In the genomic region with DNA sequence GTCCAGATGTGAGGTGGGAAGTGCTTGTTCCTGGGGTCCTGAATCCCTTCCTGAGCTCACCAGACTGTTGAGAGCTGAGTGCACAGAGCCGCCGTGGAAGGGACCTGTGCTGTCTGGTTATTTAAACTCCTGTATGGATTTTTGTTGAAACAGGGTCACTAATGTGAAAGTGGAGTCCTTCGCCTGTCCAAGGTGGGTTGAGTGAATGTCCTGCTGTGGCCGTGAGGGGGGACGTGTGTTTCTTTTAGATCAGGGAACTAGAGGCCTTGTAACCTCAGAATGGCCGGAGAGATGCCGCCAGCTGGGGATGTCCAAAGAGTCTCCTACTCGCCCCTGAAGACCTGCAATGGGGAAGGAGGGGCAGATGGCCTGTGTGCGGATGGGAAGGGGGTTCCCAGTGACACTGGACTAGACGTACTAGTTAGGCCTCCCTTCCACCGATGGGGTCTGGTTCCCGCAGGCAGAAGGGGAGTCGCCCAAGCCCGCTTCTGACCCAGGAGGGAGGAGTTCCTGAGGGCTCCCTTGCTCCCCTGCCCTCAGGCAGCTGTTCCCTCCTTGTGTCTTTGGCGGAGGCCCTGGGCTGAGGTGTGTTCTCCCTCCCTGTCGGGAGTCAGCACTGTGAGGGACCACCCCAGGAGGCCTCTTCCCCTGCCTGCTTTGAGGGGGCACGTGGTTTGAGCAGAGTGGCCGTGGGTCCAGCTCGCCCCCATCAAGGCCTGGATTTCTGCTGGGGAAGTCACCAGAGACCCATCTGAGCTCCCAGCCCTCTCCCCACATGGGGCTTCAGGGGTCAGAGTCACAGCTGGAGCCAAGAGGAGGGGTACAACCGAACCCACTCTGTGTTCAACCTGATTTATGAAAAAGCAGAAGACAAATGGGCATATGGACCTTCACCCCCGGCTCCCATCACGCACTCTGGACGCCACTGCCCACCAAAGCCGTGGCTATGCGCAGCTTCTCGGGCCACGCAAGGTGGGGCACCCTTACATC, we compare ENCODE assay signal across 21 cellular contexts. TPM values are rescaled to one million over a fixed set of nuclear protein-coding genes. Genes with fewer than 3 reads are reported as not detected.
"Had no signal": no experiment of that assay in that cellular context is flagged by ENCODE, and none has a peak within 500 bp of the region (broad histone marks: within the 10 kb centered on the region; RNA-seq: fewer than 3 reads in every experiment).

No MANE protein-coding gene starts in this region.

- H3K4me1 Mint-ChIP-seq: activated T-helper 17 cell treated with anti-CD3 and anti-CD28 coated beads, Interleukin-2, amount 50 U/mL, for 72 hours; T-cell had no signal

- H3K27me3 Mint-ChIP-seq: activated CD8-positive, alpha-beta T cell treated with anti-CD3 and anti-CD28 coated beads for 36 hours; activated T-helper 17 cell treated with anti-CD3 and anti-CD28 coated beads, Interleukin-2, amount 50 U/mL, for 72 hours; T-cell had no signal

- H3K27ac Mint-ChIP-seq: activated CD8-positive, alpha-beta T cell treated with anti-CD3 and anti-CD28 coated beads for 36 hours; activated T-helper 17 cell treated with anti-CD3 and anti-CD28 coated beads, Interleukin-2, amount 50 U/mL, for 72 hours; T-cell had no signal

- H3K4me2 ChIP-seq: SK-N-SH had no signal

- H3K4me3 ChIP-seq: esophagus squamous epithelium, lung, tibial nerve had no signal

- H3K9me3 Mint-ChIP-seq: activated CD8-positive, alpha-beta T cell treated with anti-CD3 and anti-CD28 coated beads for 36 hours; activated T-helper 17 cell treated with anti-CD3 and anti-CD28 coated beads, Interleukin-2, amount 50 U/mL, for 72 hours; naive B cell; T-cell had no signal

- H3K4me1 ChIP-seq: tibial nerve had no signal

- DNase-seq: activated CD4-positive, alpha-beta T cell treated with anti-CD3 and anti-CD28 coated beads for 1 hour; activated CD8-positive, alpha-beta T cell treated with anti-CD3 and anti-CD28 coated beads for 36 hours; activated naive CD4-positive, alpha-beta T cell treated with anti-CD3 and anti-CD28 coated beads, Interleukin-2, amount 50 U/mL, for 16 hours; esophagus squamous epithelium; naive B cell; retina; SK-N-SH; stimulated activated CD4-positive, alpha-beta T cell treated with anti-CD3 and anti-CD28 coated beads, Interleukin-15, amount 100 ng/mL, for 24 hours; stimulated activated CD4-positive, alpha-beta T cell treated with anti-CD3 and anti-CD28 coated beads, Interleukin-4, amount 100 ng/mL, for 1 hour; stimulated activated naive CD4-positive, alpha-beta T cell treated with Interleukin-2 at 50 U/mL for 16 hours; substantia nigra; T-helper 9 cell had no signal

- H3K27me3 ChIP-seq: tibial nerve had no signal

- ATAC-seq: activated CD8-positive, alpha-beta T cell treated with anti-CD3 and anti-CD28 coated beads for 36 hours; activated T-helper 17 cell treated with anti-CD3 and anti-CD28 coated beads, Interleukin-2, amount 50 U/mL, for 72 hours; T-cell had no signal

- H3K9me3 ChIP-seq: esophagus squamous epithelium, SK-N-SH, tibial nerve had no signal

- H3K9ac ChIP-seq: SK-N-SH had no signal

- H3K4me3 Mint-ChIP-seq: activated CD8-positive, alpha-beta T cell treated with anti-CD3 and anti-CD28 coated beads for 36 hours; activated T-helper 17 cell treated with anti-CD3 and anti-CD28 coated beads, Interleukin-2, amount 50 U/mL, for 72 hours; naive B cell; T-cell had no signal

- H3K27ac ChIP-seq: esophagus squamous epithelium, tibial nerve had no signal

RNA-seq across cellular contexts. Expression of gene OR1D5, which starts 30.9 kb away (rescaled TPM):
- total RNA-seq: activated CD8-positive, alpha-beta T cell treated with anti-CD3 and anti-CD28 coated beads for 36 hours; activated T-helper 17 cell treated with anti-CD3 and anti-CD28 coated beads, Interleukin-2, amount 50 U/mL, for 72 hours; astrocyte; esophagus squamous epithelium; fibroblast of villous mesenchyme; lung; mononuclear cell; skeletal muscle tissue; T-cell; tibial nerve had no signal
- polyA plus RNA-seq: adipose tissue, lung, SK-N-SH had no signal
